ENCODE assay signal across 10 cellular contexts in the genomic region with DNA sequence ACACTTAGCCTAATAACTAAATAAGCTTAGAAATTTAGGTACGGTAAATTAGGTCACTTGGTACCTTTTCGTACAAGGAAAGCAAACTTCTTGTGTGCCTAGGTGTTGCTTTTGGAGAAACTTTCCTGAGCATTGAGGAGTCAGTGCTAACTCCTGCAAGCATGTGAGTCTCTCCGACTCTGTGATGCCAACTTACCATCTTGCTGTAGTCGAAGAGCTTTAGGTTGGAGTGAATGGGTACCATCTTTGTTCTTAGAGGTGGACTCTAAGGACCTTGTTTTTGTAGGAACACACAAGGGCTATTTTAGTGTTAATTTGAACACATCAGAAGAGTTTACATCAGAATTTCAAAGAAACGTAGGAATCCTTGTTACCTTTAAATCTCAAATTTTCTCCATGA.
DNase-seq lines count a peak whose midpoint lies in the region; ATAC-seq and TF ChIP-seq lines count a peak whose summit lies in the region.
"Had no signal": no experiment of that assay in that cellular context is flagged by ENCODE, and none has a peak within 500 bp of the region (broad histone marks: within the 10 kb centered on the region; RNA-seq: fewer than 3 reads in every experiment).

No MANE protein-coding gene starts in this region.

- TF ChIP-seq CTCF in BE2C (IDR thresholded peaks at IDR 0.05; ENCODE audit: low read depth, low read length) (no peak), fibroblast of the aortic adventitia (IDR thresholded peaks at IDR 0.05; ENCODE audit: insufficient read depth, low read length) (no peak)

- H3K9me3 ChIP-seq in BE2C, result no peaks in the 10 kb centered on the region
- H3K9me3 ChIP-seq in SK-N-MC (ENCODE audit: low read depth, low read length), result no peaks in the 10 kb centered on the region

- no peaks in the 10 kb centered on the region for H3K27me3 ChIP-seq in BE2C

- H3K4me3 ChIP-seq in BE2C (ENCODE audit: low read depth, low read length) (peak overlapping the region; percentile 63), SK-N-MC (0 out of 2 replicates have a peak overlapping the region, but pooled peaks have one; percentile 1), fibroblast of the aortic adventitia (ENCODE audit: low read depth, low read length) (peak overlapping the region; percentile 71)

- no peak overlapping the region for H3K9ac ChIP-seq in SK-N-MC (ENCODE audit: insufficient read length)

- DNase-seq in BE2C (no peak), SK-N-MC (ENCODE audit: low read depth, low spot score) (no peak), fibroblast of the aortic adventitia (ENCODE audit: low read depth) (no peak), sciatic nerve (ENCODE audit: low spot score) (no peak), SW 1271 (lab: John Stamatoyannopoulos, UW) (no peak), Ammon's horn (ENCODE audit: low spot score) (no peak)
- DNase-seq: amniotic stem cell, trophoblast cell had no signal

- peak overlapping the region; percentile 98 for H3K27ac ChIP-seq in SK-N-MC

- no peaks in the 10 kb centered on the region for H3K36me3 ChIP-seq in BE2C
- no peaks in the 10 kb centered on the region for H3K36me3 ChIP-seq in SK-N-MC (ENCODE audit: insufficient read depth, low read length)

- ATAC-seq in sciatic nerve (peak; percentile 19), GM19455 (IDR thresholded peaks at IDR 0.05; ENCODE audit: unreplicated experiment) (no peak), GM19328 (IDR thresholded peaks at IDR 0.05; ENCODE audit: unreplicated experiment) (no peak)

- peaks cover 10% of the 10 kb centered on the region for H3K4me1 ChIP-seq in BE2C

- intact Hi-C loops in sciatic nerve (cut with DNase I), result no loop called here

Comparison
In these comparisons a context has a peak if more than half of its experiments do, and no peak if none do; other contexts are left out.
1. H3K4me3 ChIP-seq: peak in every context shown above with its lines; median percentile 71 in fibroblast of the aortic adventitia; 63 in BE2C; 1 in SK-N-MC.